9 cellular contexts compared by ENCODE assay signal in the genomic region with DNA sequence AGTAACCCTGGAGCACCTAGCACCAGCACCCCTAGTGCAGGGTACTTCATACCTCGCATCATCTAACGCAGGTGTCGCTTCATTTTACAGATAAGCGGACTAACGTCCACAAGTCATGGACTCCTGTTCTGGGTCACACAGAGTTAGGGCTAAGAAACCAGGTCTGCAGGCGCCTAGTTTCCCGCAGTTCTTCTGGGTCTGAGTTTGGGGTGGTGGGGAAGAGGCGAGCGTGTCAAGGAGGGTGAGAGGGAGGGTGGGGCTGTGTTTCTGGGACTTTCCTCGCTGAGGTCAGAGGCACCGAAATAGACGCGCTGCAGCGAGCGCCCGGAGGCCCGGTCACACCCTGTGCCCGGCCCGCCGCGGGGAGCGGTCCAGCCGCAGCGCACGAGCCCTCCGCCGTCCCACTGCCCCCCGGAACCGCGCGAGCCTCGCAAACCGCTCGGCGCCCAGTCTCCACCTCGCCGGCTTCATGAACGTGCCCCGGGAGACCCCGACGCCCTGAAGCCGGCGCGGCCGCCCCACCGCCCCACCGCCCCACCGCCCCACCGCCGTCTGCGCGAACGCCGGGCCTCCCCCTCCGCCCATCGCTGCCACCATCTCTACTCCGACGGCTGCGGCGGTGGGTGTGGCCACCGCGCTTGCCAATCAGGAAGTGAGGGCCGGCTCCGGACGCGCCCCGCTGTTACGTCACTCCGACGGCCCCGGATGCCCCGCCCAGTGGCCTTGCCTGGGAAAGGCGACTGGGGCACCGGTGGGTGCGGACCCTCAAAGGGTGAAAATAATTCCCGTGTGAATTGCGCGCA. TPM values are rescaled to one million over a fixed set of nuclear protein-coding genes. Genes with fewer than 3 reads are reported as not detected.
DNase-seq lines count a peak whose midpoint lies in the region; ATAC-seq, FAIRE-seq and TF ChIP-seq lines count a peak whose summit lies in the region.
"Had no signal": no experiment of that assay in that cellular context is flagged by ENCODE, and none has a peak within 500 bp of the region (broad histone marks: within the 10 kb centered on the region; RNA-seq: fewer than 3 reads in every experiment).

No MANE protein-coding gene starts in this region.

- DNase-seq in COR-L47 (lab: John Stamatoyannopoulos, UW) = peak; percentile 88
- DNase-seq in HTR-8/SVneo (ENCODE audit: insufficient read length, low spot score) = peak; percentile 65
- DNase-seq in activated T-cell treated with anti-CD3 and anti-CD28 coated beads, Interleukin-2, amount 50 U/mL, for 4 hours = peak; percentile 76
- DNase-seq in stimulated activated CD8-positive, alpha-beta memory T cell treated with anti-CD3 and anti-CD28 coated beads, Interleukin-7, amount 100 ng/mL, for 1 hour (ENCODE audit: low read depth in 2 of 2) = peak; percentile 68 to 72

- H3K4me2 ChIP-seq in OCI-LY3 (ENCODE audit: low read length) = peak overlapping the region; percentile 98

- TF ChIP-seq CTCF in OCI-LY3 (IDR thresholded peaks at IDR 0.05; ENCODE audit: low read depth, low read length) = no peak

- FAIRE-seq in HTR-8/SVneo (lab: Jason Lieb, UNC) = peak; percentile 65
- FAIRE-seq: endometrium had no signal

- no peaks in the 10 kb centered on the region for H3K9me3 Mint-ChIP-seq in activated T-cell treated with anti-CD3 and anti-CD28 coated beads, Interleukin-2, amount 50 U/mL, for 4 hours

- no peaks in the 10 kb centered on the region for H3K36me3 Mint-ChIP-seq in activated T-cell treated with anti-CD3 and anti-CD28 coated beads, Interleukin-2, amount 50 U/mL, for 4 hours (ENCODE audit: insufficient read depth)

- H3K9me3 ChIP-seq in OCI-LY3 (ENCODE audit: insufficient read depth, low read length) = no peaks in the 10 kb centered on the region
- H3K9me3 ChIP-seq in muscle layer of colon (ENCODE audit: low read length) = no peaks in the 10 kb centered on the region

- no peaks in the 10 kb centered on the region for H3K27me3 Mint-ChIP-seq in activated T-cell treated with anti-CD3 and anti-CD28 coated beads, Interleukin-2, amount 50 U/mL, for 4 hours (ENCODE audit: low read depth)

- H3K79me2 ChIP-seq in OCI-LY3 (ENCODE audit: low read length) = no peaks in the 10 kb centered on the region

- H3K36me3 ChIP-seq in OCI-LY3 (replicated peaks; ENCODE audit: low read depth, low read length) (no peaks in the 10 kb centered on the region), muscle layer of colon (ENCODE audit: insufficient read depth, low read length) (no peaks in the 10 kb centered on the region)

- no peaks in the 10 kb centered on the region for H4K20me1 ChIP-seq in OCI-LY3 (ENCODE audit: insufficient read depth, low read length)

- H3K27ac ChIP-seq in OCI-LY3 (ENCODE audit: low read length) (peak overlapping the region; percentile 86), muscle layer of colon (ENCODE audit: low read depth, low read length) (peak overlapping the region; percentile 72)

- H3K4me1 Mint-ChIP-seq in activated T-cell treated with anti-CD3 and anti-CD28 coated beads, Interleukin-2, amount 50 U/mL, for 4 hours (ENCODE audit: low read depth) = peaks cover 45% of the 10 kb centered on the region

- peak overlapping the region; percentile 78 for H3K4me3 Mint-ChIP-seq in activated T-cell treated with anti-CD3 and anti-CD28 coated beads, Interleukin-2, amount 50 U/mL, for 4 hours

- peak; percentile 55 for ATAC-seq in GM19468 (IDR thresholded peaks at IDR 0.05; ENCODE audit: extremely low read depth, unreplicated experiment)
- ATAC-seq in activated T-cell treated with anti-CD3 and anti-CD28 coated beads, Interleukin-2, amount 50 U/mL, for 4 hours = peak; percentile 70 to 76
- peak; percentile 79 for ATAC-seq in esophagus mucosa

- H3K9ac ChIP-seq in OCI-LY3 (ENCODE audit: low read length) (peak overlapping the region; percentile 78), muscle layer of colon (ENCODE audit: low read length) (peak overlapping the region; percentile 50)

- H3K27me3 ChIP-seq in OCI-LY3 (ENCODE audit: low read depth, low read length) (no peaks in the 10 kb centered on the region), muscle layer of colon (ENCODE audit: control insufficient read depth in 1 of 2, insufficient read depth in 2 of 2, low read length in 2 of 2) (no peaks in the 10 kb centered on the region)

- H3K4me1 ChIP-seq in OCI-LY3 (ENCODE audit: low read length) (peaks cover 36% of the 10 kb centered on the region), muscle layer of colon (ENCODE audit: insufficient read depth, low read length) (peaks cover 18% of the 10 kb centered on the region)

- peak overlapping the region; percentile 76 for H2AFZ ChIP-seq in OCI-LY3 (ENCODE audit: low read depth, low read length)

- H3K4me3 ChIP-seq in OCI-LY3 (ENCODE audit: low read length) (peak overlapping the region; percentile 87), muscle layer of colon (ENCODE audit: low read depth in 1 of 2, low read length in 2 of 2) (peak overlapping the region; percentile 27 to 75)

RNA-seq across cellular contexts. Expression of a gene that starts 12.3 kb away (rescaled TPM):
- 10 to 100 TPM in 2 of 3 donors, 1 to 10 TPM in 1; 9.1 to 18.9 (median 15.4) TPM for total RNA-seq in activated T-cell treated with anti-CD3 and anti-CD28 coated beads, Interleukin-2, amount 50 U/mL, for 4 hours
- 20.5 TPM for total RNA-seq in esophagus mucosa

RNA-seq across cellular contexts. Expression of a gene that starts 24.7 kb away (rescaled TPM):
- under 1 TPM; 0.08 to 0.65 (median 0.61) TPM for total RNA-seq in activated T-cell treated with anti-CD3 and anti-CD28 coated beads, Interleukin-2, amount 50 U/mL, for 4 hours
- total RNA-seq in esophagus mucosa = 1.3 TPM

RNA-seq across cellular contexts. Expression of a gene that starts 55.8 kb away (rescaled TPM):
- total RNA-seq in activated T-cell treated with anti-CD3 and anti-CD28 coated beads, Interleukin-2, amount 50 U/mL, for 4 hours = 1 to 10 TPM; 7.6 to 9.4 (median 8.6) TPM
- total RNA-seq in esophagus mucosa = 51.7 TPM

Comparison
In these comparisons a context has a peak if more than half of its experiments do, and no peak if none do; other contexts are left out.
1. Peak in every context shown above with its lines: DNase-seq, ATAC-seq, H3K4me3 ChIP-seq and H3K27ac ChIP-seq.